Comparison of ENCODE assay signal across 10 cellular contexts in the genomic region with DNA sequence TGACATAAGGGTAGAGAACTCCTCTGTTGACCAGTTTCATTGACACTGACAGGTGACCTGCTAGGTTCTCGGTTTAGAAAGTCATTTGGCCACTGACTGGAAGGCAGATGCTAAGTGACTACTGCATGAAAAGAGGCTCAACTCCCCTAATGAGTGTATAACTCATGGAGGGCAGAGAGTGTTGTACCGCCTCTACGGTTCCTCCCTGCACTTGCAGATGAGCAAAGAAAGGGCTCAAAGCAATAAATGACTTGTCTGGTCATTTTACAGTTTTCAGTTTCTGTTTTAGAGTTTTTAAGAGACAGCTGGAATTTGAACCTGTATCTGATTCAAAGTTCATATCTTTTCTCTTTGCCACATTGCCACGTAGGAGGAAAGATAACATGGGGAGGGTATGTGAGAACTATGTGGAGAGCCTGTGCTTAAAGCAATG. TPM values are rescaled to one million over a fixed set of nuclear protein-coding genes. Genes with fewer than 3 reads are reported as not detected.
DNase-seq lines count a peak whose midpoint lies in the region; ATAC-seq and TF ChIP-seq lines count a peak whose summit lies in the region.
"Had no signal": no experiment of that assay in that cellular context is flagged by ENCODE, and none has a peak within 500 bp of the region (broad histone marks: within the 10 kb centered on the region; RNA-seq: fewer than 3 reads in every experiment).

No MANE protein-coding gene starts in this region.

- CTCF ChIA-PET in WTC11 (lab: Charles Lee): no interaction called here

- no peak overlapping the region for H3K4me3 ChIP-seq in GM12875 (ENCODE audit: low read depth, low read length)
- H3K4me3 ChIP-seq in Peyer's patch: no peak overlapping the region

- H3K27me3 ChIP-seq in Peyer's patch: no peaks in the 10 kb centered on the region

- H3K4me1 Mint-ChIP-seq in WTC11: peaks cover 6% of the 10 kb centered on the region

- no peaks in the 10 kb centered on the region for H3K9me3 ChIP-seq in Peyer's patch

- no peaks in the 10 kb centered on the region for H3K36me3 ChIP-seq in Peyer's patch

- peaks cover 4% of the 10 kb centered on the region for H3K9me3 Mint-ChIP-seq in WTC11

- peak overlapping the region; percentile 3 to 70 (median 32) for H3K27ac ChIP-seq in Peyer's patch

- DNase-seq in Peyer's patch: peak in 1 of 3 donors; percentile 67
- DNase-seq in NCI-H2171 treated with DMSO at 0.1 percent for 48 hours (lab: John Stamatoyannopoulos, UW): no peak
- DNase-seq in WTC11 (ENCODE audit: low spot score): no peak
- DNase-seq in CD1c-positive myeloid dendritic cell (ENCODE audit: extremely low spot score): no peak
- no peak for DNase-seq in Ammon's horn (ENCODE audit: low spot score)
- DNase-seq: C1 segment of cervical spinal cord, PC-3 had no signal

- H3K27ac Mint-ChIP-seq in WTC11: no peak overlapping the region

- H3K36me3 Mint-ChIP-seq in WTC11: no peaks in the 10 kb centered on the region

- POLR2A ChIA-PET in WTC11 (lab: Charles Lee): no interaction called here

- H3K4me1 ChIP-seq in Peyer's patch: peaks cover 0 to 18% (median 0%) of the 10 kb centered on the region in 4 donors

- TF ChIP-seq CTCF in GM12875 (IDR thresholded peaks at IDR 0.05; ENCODE audit: borderline replicate concordance, insufficient read depth, low read depth, low read length): 0 out of 2 replicates have a peak, but pooled peaks have one; percentile 7
- no peak for TF ChIP-seq CTCF in Peyer's patch (IDR thresholded peaks at IDR 0.05)
- TF ChIP-seq CTCF in WTC11 (IDR thresholded peaks at IDR 0.05): no peak

- H3K27me3 Mint-ChIP-seq in WTC11 (ENCODE audit: low read depth): no peaks in the 10 kb centered on the region; the same call in 1 of the 2 replicates

- no peak for TF ChIP-seq POLR2A in Peyer's patch (IDR thresholded peaks at IDR 0.05)

- ATAC-seq in GM19351 (IDR thresholded peaks at IDR 0.05; ENCODE audit: unreplicated experiment): peak; percentile 92
- ATAC-seq in HG02973 (IDR thresholded peaks at IDR 0.05; ENCODE audit: unreplicated experiment): peak; percentile 96
- no peak for ATAC-seq in WTC11
- ATAC-seq: PC-3 had no signal

- no peak overlapping the region for H3K4me3 Mint-ChIP-seq in WTC11

TF ChIP-seq in WTC11, 78 proteins besides CTCF, POLR2A, EP300 and RAD21:
- TF ChIP-seq TCF7 (CRISPR knock-in tag; IDR thresholded peaks at IDR 0.05; ENCODE audit: low read depth) (no peak), NFYB (CRISPR knock-in tag; conservative IDR thresholded peaks at IDR 0.05; ENCODE audit: low read depth) (no peak), MYBL2 (CRISPR knock-in tag; IDR thresholded peaks at IDR 0.05) (no peak), ZNF121 (CRISPR knock-in tag; IDR thresholded peaks at IDR 0.05) (no peak), EMX1 (CRISPR knock-in tag; IDR thresholded peaks at IDR 0.05) (no peak), ELF4 (CRISPR knock-in tag; IDR thresholded peaks at IDR 0.05; ENCODE audit: low read depth) (no peak), GTF2I (CRISPR knock-in tag; conservative IDR thresholded peaks at IDR 0.05) (no peak), KAT7 (CRISPR knock-in tag; IDR thresholded peaks at IDR 0.05; ENCODE audit: borderline replicate concordance) (no peak)
- TF ChIP-seq, protein P1, sequence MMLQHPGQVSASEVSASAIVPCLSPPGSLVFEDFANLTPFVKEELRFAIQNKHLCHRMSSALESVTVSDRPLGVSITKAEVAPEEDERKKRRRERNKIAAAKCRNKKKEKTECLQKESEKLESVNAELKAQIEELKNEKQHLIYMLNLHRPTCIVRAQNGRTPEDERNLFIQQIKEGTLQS (CRISPR knock-in tag; conservative IDR thresholded peaks at IDR 0.05): no peak
- TF ChIP-seq, protein P2, sequence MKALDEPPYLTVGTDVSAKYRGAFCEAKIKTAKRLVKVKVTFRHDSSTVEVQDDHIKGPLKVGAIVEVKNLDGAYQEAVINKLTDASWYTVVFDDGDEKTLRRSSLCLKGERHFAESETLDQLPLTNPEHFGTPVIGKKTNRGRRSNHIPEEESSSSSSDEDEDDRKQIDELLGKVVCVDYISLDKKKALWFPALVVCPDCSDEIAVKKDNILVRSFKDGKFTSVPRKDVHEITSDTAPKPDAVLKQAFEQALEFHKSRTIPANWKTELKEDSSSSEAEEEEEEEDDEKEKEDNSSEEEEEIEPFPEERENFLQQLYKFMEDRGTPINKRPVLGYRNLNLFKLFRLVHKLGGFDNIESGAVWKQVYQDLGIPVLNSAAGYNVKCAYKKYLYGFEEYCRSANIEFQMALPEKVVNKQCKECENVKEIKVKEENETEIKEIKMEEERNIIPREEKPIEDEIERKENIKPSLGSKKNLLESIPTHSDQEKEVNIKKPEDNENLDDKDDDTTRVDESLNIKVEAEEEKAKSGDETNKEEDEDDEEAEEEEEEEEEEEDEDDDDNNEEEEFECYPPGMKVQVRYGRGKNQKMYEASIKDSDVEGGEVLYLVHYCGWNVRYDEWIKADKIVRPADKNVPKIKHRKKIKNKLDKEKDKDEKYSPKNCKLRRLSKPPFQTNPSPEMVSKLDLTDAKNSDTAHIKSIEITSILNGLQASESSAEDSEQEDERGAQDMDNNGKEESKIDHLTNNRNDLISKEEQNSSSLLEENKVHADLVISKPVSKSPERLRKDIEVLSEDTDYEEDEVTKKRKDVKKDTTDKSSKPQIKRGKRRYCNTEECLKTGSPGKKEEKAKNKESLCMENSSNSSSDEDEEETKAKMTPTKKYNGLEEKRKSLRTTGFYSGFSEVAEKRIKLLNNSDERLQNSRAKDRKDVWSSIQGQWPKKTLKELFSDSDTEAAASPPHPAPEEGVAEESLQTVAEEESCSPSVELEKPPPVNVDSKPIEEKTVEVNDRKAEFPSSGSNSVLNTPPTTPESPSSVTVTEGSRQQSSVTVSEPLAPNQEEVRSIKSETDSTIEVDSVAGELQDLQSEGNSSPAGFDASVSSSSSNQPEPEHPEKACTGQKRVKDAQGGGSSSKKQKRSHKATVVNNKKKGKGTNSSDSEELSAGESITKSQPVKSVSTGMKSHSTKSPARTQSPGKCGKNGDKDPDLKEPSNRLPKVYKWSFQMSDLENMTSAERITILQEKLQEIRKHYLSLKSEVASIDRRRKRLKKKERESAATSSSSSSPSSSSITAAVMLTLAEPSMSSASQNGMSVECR (CRISPR knock-in tag; IDR thresholded peaks at IDR 0.05; ENCODE audit: borderline replicate concordance): no peak
- TF ChIP-seq, protein P3, sequence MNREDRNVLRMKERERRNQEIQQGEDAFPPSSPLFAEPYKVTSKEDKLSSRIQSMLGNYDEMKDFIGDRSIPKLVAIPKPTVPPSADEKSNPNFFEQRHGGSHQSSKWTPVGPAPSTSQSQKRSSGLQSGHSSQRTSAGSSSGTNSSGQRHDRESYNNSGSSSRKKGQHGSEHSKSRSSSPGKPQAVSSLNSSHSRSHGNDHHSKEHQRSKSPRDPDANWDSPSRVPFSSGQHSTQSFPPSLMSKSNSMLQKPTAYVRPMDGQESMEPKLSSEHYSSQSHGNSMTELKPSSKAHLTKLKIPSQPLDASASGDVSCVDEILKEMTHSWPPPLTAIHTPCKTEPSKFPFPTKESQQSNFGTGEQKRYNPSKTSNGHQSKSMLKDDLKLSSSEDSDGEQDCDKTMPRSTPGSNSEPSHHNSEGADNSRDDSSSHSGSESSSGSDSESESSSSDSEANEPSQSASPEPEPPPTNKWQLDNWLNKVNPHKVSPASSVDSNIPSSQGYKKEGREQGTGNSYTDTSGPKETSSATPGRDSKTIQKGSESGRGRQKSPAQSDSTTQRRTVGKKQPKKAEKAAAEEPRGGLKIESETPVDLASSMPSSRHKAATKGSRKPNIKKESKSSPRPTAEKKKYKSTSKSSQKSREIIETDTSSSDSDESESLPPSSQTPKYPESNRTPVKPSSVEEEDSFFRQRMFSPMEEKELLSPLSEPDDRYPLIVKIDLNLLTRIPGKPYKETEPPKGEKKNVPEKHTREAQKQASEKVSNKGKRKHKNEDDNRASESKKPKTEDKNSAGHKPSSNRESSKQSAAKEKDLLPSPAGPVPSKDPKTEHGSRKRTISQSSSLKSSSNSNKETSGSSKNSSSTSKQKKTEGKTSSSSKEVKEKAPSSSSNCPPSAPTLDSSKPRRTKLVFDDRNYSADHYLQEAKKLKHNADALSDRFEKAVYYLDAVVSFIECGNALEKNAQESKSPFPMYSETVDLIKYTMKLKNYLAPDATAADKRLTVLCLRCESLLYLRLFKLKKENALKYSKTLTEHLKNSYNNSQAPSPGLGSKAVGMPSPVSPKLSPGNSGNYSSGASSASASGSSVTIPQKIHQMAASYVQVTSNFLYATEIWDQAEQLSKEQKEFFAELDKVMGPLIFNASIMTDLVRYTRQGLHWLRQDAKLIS (CRISPR knock-in tag; IDR thresholded peaks at IDR 0.05; ENCODE audit: borderline replicate concordance): no peak

RNA-seq across cellular contexts. Expression of a gene that starts 2.9 kb away (rescaled TPM):
- 10 to 100 TPM; 16.1 to 27.2 (median 24.5) TPM for total RNA-seq in Peyer's patch
- 0.05 TPM in 1 of 3 replicates, not detected in the others for total RNA-seq in WTC11 (2021)
- total RNA-seq: PC-3 had no signal

Comparison
In these comparisons a context has a peak if more than half of its experiments do, and no peak if none do; other contexts are left out.
1. RNA of a gene that starts 2.9 kb away (total RNA-seq): 16.1 to 27.2 TPM in Peyer's patch; 0.05 TPM in WTC11; every median in the first group is over 10 times any median in the second.